8 cellular contexts compared by ENCODE assay signal in genomic region chr2:229714736-229715541, GRCh38. TPM values are rescaled to one million over a fixed set of nuclear protein-coding genes. Genes with fewer than 3 reads are reported as not detected.
DNase-seq lines count a peak whose midpoint lies in the region; ATAC-seq and FAIRE-seq lines count a peak whose summit lies in the region.

No MANE protein-coding gene starts in this region.

- no peaks in the 10 kb centered on the region for H3K9me3 Mint-ChIP-seq in activated naive CD4-positive, alpha-beta T cell treated with anti-CD3 and anti-CD28 coated beads, Interleukin-2, amount 10 ng/mL, durations not matched to agents 7 days and 5 days

- ATAC-seq in HG02763 (IDR thresholded peaks at IDR 0.05; ENCODE audit: unreplicated experiment) = peak; percentile 30

- FAIRE-seq in frontal cortex (lab: Jason Lieb, UNC) = no peak

- H3K36me3 Mint-ChIP-seq in activated naive CD4-positive, alpha-beta T cell treated with anti-CD3 and anti-CD28 coated beads, Interleukin-2, amount 10 ng/mL, durations not matched to agents 7 days and 5 days = no peaks in the 10 kb centered on the region

- CTCF ChIA-PET in activated naive CD4-positive, alpha-beta T cell treated with anti-CD3 and anti-CD28 coated beads, Interleukin-2, amount 10 ng/mL, durations not matched to agents 7 days and 5 days (lab: Charles Lee) = no interaction called here

- peaks cover 77% of the 10 kb centered on the region for H3K27me3 Mint-ChIP-seq in activated naive CD4-positive, alpha-beta T cell treated with anti-CD3 and anti-CD28 coated beads, Interleukin-2, amount 10 ng/mL, durations not matched to agents 7 days and 5 days

- H3K4me1 Mint-ChIP-seq in activated naive CD4-positive, alpha-beta T cell treated with anti-CD3 and anti-CD28 coated beads, Interleukin-2, amount 10 ng/mL, durations not matched to agents 7 days and 5 days = peaks cover 5% of the 10 kb centered on the region

- H3K27ac Mint-ChIP-seq in activated naive CD4-positive, alpha-beta T cell treated with anti-CD3 and anti-CD28 coated beads, Interleukin-2, amount 10 ng/mL, durations not matched to agents 7 days and 5 days = no peak overlapping the region

- peak overlapping the region; percentile 25 for H3K4me3 Mint-ChIP-seq in activated naive CD4-positive, alpha-beta T cell treated with anti-CD3 and anti-CD28 coated beads, Interleukin-2, amount 10 ng/mL, durations not matched to agents 7 days and 5 days

- DNase-seq in activated T-cell treated with anti-CD3 and anti-CD28 coated beads for 24 hours (ENCODE audit: low read depth) = peak; percentile 16
- DNase-seq in activated T-cell treated with anti-CD3 and anti-CD28 coated beads for 4 hours = no peak
- peak; percentile 74 for DNase-seq in NCI-H460 (ENCODE audit: extremely low read depth, low read depth)
- peak; percentile 59 for DNase-seq in activated naive CD4-positive, alpha-beta T cell treated with anti-CD3 and anti-CD28 coated beads, Interleukin-2, amount 10 ng/mL, durations not matched to agents 7 days and 5 days
- DNase-seq in frontal cortex (ENCODE audit: low spot score in 2 of 2) = peak; percentile 39 to 62
- DNase-seq in nucleus accumbens (lab: John Stamatoyannopoulos, UW) = peak in 48 of 56 donors; percentile 16 to 72 (median 58)
- DNase-seq in NCI-H2171 treated with DMSO at 0.1 percent for 48 hours (lab: John Stamatoyannopoulos, UW) = no peak

RNA-seq across cellular contexts. Expression of gene DNER, which starts 0.6 kb away (rescaled TPM):
- total RNA-seq in NCI-H460 (2014; rRNA removed; shearing (Covaris generic)) = 107 and 111 TPM in 2 replicates
- 112 and 135 TPM in 2 replicates for polyA plus RNA-seq in NCI-H460 (2014; cell fraction: nucleus; rRNA removed)
- 79.9 TPM for total RNA-seq in frontal cortex

Comparison
In these comparisons a context has a peak if more than half of its experiments do, and no peak if none do; other contexts are left out.
1. DNase-seq: peak in activated T-cell treated with anti-CD3 and anti-CD28 coated beads for 24 hours (single experiment), NCI-H460 (single experiment), activated naive CD4-positive, alpha-beta T cell treated with anti-CD3 and anti-CD28 coated beads, Interleukin-2, amount 10 ng/mL, durations not matched to agents 7 days and 5 days (single experiment), frontal cortex (2 of 2) and nucleus accumbens (48 of 56); none in activated T-cell treated with anti-CD3 and anti-CD28 coated beads for 4 hours (single experiment) and NCI-H2171 treated with DMSO at 0.1 percent for 48 hours (single experiment).